ENCODE assay signal across 9 cellular contexts in genomic region chr22:29480512-29481264, GRCh38. TPM values are rescaled to one million over a fixed set of nuclear protein-coding genes. Genes with fewer than 3 reads are reported as not detected.
A peak's percentile ranks its signal among the peaks of the same experiment; 100 is the strongest.
DNase-seq lines count a peak whose midpoint lies in the region; ATAC-seq, FAIRE-seq and TF ChIP-seq lines count a peak whose summit lies in the region.
"Had no signal": no experiment of that assay in that cellular context is flagged by ENCODE, and none has a peak within 500 bp of the region (broad histone marks: within the 10 kb centered on the region; RNA-seq: fewer than 3 reads in every experiment).

No MANE protein-coding gene starts in this region.

- peaks cover 60% of the 10 kb centered on the region for H3K27me3 ChIP-seq in hepatocyte
- peaks cover 58% of the 10 kb centered on the region for H3K27me3 ChIP-seq in smooth muscle cell (ENCODE audit: low read depth)

- peaks cover 13% of the 10 kb centered on the region for H3K4me1 Mint-ChIP-seq in activated naive CD8-positive, alpha-beta T cell treated with anti-CD3 and anti-CD28 coated beads, Interleukin-2, amount 10 ng/mL, durations not matched to agents 7 days and 5 days

- 12% methylated on average over 97 of the region's 107 CpGs for WGBS in hepatocyte (ENCODE audit: low lambda C conversion rate, missing lambda C conversion rate)
- WGBS in smooth muscle cell (ENCODE audit: low lambda C conversion rate), result 14% methylated on average over 106 of the region's 107 CpGs

- no peaks in the 10 kb centered on the region for H3F3A ChIP-seq in smooth muscle cell (ENCODE audit: low read depth)

- H3K9me3 ChIP-seq in hepatocyte (ENCODE audit: low read depth), result no peaks in the 10 kb centered on the region
- H3K9me3 ChIP-seq in smooth muscle cell (replicated peaks; ENCODE audit: low read depth), result no peaks in the 10 kb centered on the region

- no peaks in the 10 kb centered on the region for H3K9me3 Mint-ChIP-seq in activated naive CD8-positive, alpha-beta T cell treated with anti-CD3 and anti-CD28 coated beads, Interleukin-2, amount 10 ng/mL, durations not matched to agents 7 days and 5 days

- POLR2A ChIA-PET in activated naive CD8-positive, alpha-beta T cell treated with anti-CD3 and anti-CD28 coated beads, Interleukin-2, amount 10 ng/mL, durations not matched to agents 7 days and 5 days (lab: Charles Lee), result interaction anchor here (0.6 to 1.1 kb wide), 3 partner anchors 73 to 123 kb away, joined by 3 to 4 read pairs (median 3); partner anchors contain the start of gene THOC5

- H3K4me3 Mint-ChIP-seq in activated naive CD8-positive, alpha-beta T cell treated with anti-CD3 and anti-CD28 coated beads, Interleukin-2, amount 10 ng/mL, durations not matched to agents 7 days and 5 days, result peak overlapping the region; percentile 73

- peaks cover 46% of the 10 kb centered on the region for H3K27me3 Mint-ChIP-seq in activated naive CD8-positive, alpha-beta T cell treated with anti-CD3 and anti-CD28 coated beads, Interleukin-2, amount 10 ng/mL, durations not matched to agents 7 days and 5 days

- peaks cover 1% of the 10 kb centered on the region for H3K36me3 Mint-ChIP-seq in activated naive CD8-positive, alpha-beta T cell treated with anti-CD3 and anti-CD28 coated beads, Interleukin-2, amount 10 ng/mL, durations not matched to agents 7 days and 5 days

- no peaks in the 10 kb centered on the region for H4K20me1 ChIP-seq in hepatocyte (ENCODE audit: insufficient read depth, poor library complexity, severe bottlenecking)
- H4K20me1 ChIP-seq in smooth muscle cell (ENCODE audit: low read depth), result no peaks in the 10 kb centered on the region

- H3K27ac Mint-ChIP-seq in activated naive CD8-positive, alpha-beta T cell treated with anti-CD3 and anti-CD28 coated beads, Interleukin-2, amount 10 ng/mL, durations not matched to agents 7 days and 5 days, result no peak overlapping the region

- TF ChIP-seq CTCF in hepatocyte (IDR thresholded peaks at IDR 0.05; ENCODE audit: poor library complexity) (no peak), smooth muscle cell (IDR thresholded peaks at IDR 0.05; ENCODE audit: borderline replicate concordance, insufficient read depth, poor library complexity, severe bottlenecking) (no peak)

- H3K4me1 ChIP-seq in hepatocyte (ENCODE audit: insufficient read depth) (peaks cover 14% of the 10 kb centered on the region), smooth muscle cell (ENCODE audit: low read depth) (peaks cover 18% of the 10 kb centered on the region)

- peak overlapping the region; percentile 75 for H3K4me2 ChIP-seq in hepatocyte
- peak overlapping the region; percentile 73 for H3K4me2 ChIP-seq in smooth muscle cell

- no peak overlapping the region for H3K9ac ChIP-seq in smooth muscle cell (ENCODE audit: low read depth)

- no peaks in the 10 kb centered on the region for H3K9me2 ChIP-seq in hepatocyte (replicated peaks; ENCODE audit: insufficient read depth)

- H2AFZ ChIP-seq in hepatocyte (no peak overlapping the region), smooth muscle cell (ENCODE audit: low read depth) (no peak overlapping the region)

- peak; percentile 64 for DNase-seq in activated CD8-positive, alpha-beta memory T cell treated with anti-CD3 and anti-CD28 coated beads for 24 hours
- no peak for DNase-seq in activated CD8-positive, alpha-beta memory T cell treated with anti-CD3 and anti-CD28 coated beads, Interleukin-2, amount 50 U/mL, for 4 hours
- DNase-seq in activated naive CD8-positive, alpha-beta T cell treated with anti-CD3 and anti-CD28 coated beads, Interleukin-2, amount 10 ng/mL, durations not matched to agents 7 days and 5 days, result peak; percentile 62
- DNase-seq in hepatocyte (ENCODE audit: low spot score), result peak; percentile 66
- no peak for DNase-seq in smooth muscle cell (lab: John Stamatoyannopoulos, UW; ENCODE audit: unreplicated experiment)
- no peak for DNase-seq in NCI-H510A (lab: John Stamatoyannopoulos, UW)
- DNase-seq in RCC 7860 (ENCODE audit: low spot score), result no peak

- FAIRE-seq in RCC 7860 (lab: Jason Lieb, UNC), result no peak

- no peak overlapping the region for H3K4me3 ChIP-seq in hepatocyte
- peak overlapping the region; percentile 34 for H3K4me3 ChIP-seq in smooth muscle cell

- no peaks in the 10 kb centered on the region for H3K36me3 ChIP-seq in hepatocyte (replicated peaks; ENCODE audit: insufficient read depth, low read depth)
- H3K36me3 ChIP-seq in smooth muscle cell (ENCODE audit: low read depth), result no peaks in the 10 kb centered on the region

- H3K79me2 ChIP-seq in hepatocyte (no peaks in the 10 kb centered on the region), smooth muscle cell (ENCODE audit: low read depth) (no peaks in the 10 kb centered on the region)

- peak; percentile 72 for ATAC-seq in activated naive CD8-positive, alpha-beta T cell treated with anti-CD3 and anti-CD28 coated beads, Interleukin-2, amount 10 ng/mL, durations not matched to agents 7 days and 5 days (ENCODE audit: low read depth)
- no peak for ATAC-seq in HG02870 (IDR thresholded peaks at IDR 0.05; ENCODE audit: unreplicated experiment)

- H3K27ac ChIP-seq in hepatocyte (no peak overlapping the region), smooth muscle cell (ENCODE audit: low read depth) (no peak overlapping the region)

RNA-seq across cellular contexts. Expression of gene NEFH, which starts 0.7 kb away (rescaled TPM):
- 1 to 10 TPM; 1.8 TPM for total RNA-seq in activated naive CD8-positive, alpha-beta T cell treated with anti-CD3 and anti-CD28 coated beads, Interleukin-2, amount 10 ng/mL, durations not matched to agents 7 days and 5 days
- total RNA-seq in hepatocyte (0.03 and 0.08 TPM in 2 replicates), smooth muscle cell (not detected in 2 replicates)
- polyA plus RNA-seq in hepatocyte (0.98 TPM in 1 of 2 replicates, not detected in the other), smooth muscle cell (0.93 and 1.1 TPM in 2 replicates)

RNA-seq across cellular contexts. Expression of gene RFPL1, which starts 42.3 kb away (rescaled TPM):
- not detected for total RNA-seq in activated naive CD8-positive, alpha-beta T cell treated with anti-CD3 and anti-CD28 coated beads, Interleukin-2, amount 10 ng/mL, durations not matched to agents 7 days and 5 days
- total RNA-seq in hepatocyte, result not detected in 2 replicates
- not detected in 2 replicates for polyA plus RNA-seq in hepatocyte
- total RNA-seq in smooth muscle cell, result not detected in 2 replicates
- 0.16 TPM in 1 of 2 replicates, not detected in the other for polyA plus RNA-seq in smooth muscle cell
- total RNA-seq: T-helper 1 cell treated with Interleukin-12 subunit alpha and Interleukin-12 subunit beta and Interleukin-4 antibody, amounts not matched to agents 30 ng/mL and 1 ng/mL, for 36 hours had no signal

Comparison
In these comparisons a context has a peak if more than half of its experiments do, and no peak if none do; other contexts are left out.
1. DNase-seq: peak in activated CD8-positive, alpha-beta memory T cell treated with anti-CD3 and anti-CD28 coated beads for 24 hours (single experiment), activated naive CD8-positive, alpha-beta T cell treated with anti-CD3 and anti-CD28 coated beads, Interleukin-2, amount 10 ng/mL, durations not matched to agents 7 days and 5 days (single experiment) and hepatocyte (single experiment); none in activated CD8-positive, alpha-beta memory T cell treated with anti-CD3 and anti-CD28 coated beads, Interleukin-2, amount 50 U/mL, for 4 hours (single experiment), smooth muscle cell (single experiment), NCI-H510A (single experiment) and RCC 7860 (single experiment).